ENCODE assay signal across 11 cellular contexts in the genomic region with DNA sequence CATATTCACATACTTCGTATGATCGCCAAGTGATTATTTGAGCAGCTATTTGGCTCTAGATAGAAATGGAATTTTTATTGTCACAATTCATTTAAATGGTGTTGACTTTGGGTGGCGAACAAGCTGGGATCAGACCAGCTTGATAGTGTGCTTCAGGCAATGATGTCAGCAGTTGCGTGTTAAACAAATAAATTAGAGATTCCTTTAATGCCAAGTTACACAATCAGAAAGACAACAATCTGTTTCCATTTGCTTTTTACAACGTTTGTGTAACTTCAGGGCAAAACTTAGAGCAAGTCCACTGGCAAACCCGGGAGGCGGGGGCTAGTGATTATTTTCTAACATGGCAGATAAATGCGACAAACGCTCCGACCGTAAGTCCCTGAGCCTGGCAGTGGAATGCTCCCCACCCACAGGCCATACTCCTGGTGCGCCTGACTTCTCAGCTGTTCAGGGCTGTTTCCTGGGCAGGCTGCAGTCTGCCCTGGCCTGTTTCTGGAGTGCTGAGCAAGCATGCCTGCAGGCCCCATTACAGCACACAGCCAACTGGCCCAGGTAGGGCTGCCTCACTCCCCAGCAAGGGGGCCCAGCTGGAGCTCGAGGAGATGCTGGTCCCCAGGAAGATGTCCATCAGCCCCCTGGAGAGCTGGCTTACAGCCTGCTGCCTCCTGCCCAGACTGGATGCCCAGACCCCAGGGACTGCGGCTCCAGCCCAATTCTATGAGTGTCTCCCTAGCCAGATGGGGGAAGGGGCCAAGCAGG.
A peak's percentile ranks its signal among the peaks of the same experiment; 100 is the strongest.
DNase-seq lines count a peak whose midpoint lies in the region; ATAC-seq, FAIRE-seq and TF ChIP-seq lines count a peak whose summit lies in the region.
"Had no signal": no experiment of that assay in that cellular context is flagged by ENCODE, and none has a peak within 500 bp of the region (broad histone marks: within the 10 kb centered on the region; RNA-seq: fewer than 3 reads in every experiment).

No MANE protein-coding gene starts in this region.

- peak overlapping the region; percentile 93 for H3K4me2 ChIP-seq in keratinocyte (ENCODE audit: control insufficient read depth, extremely low read depth, insufficient read depth, low read depth, low read length)

- intact Hi-C loops in uterus (cut with DNase I; ENCODE audit: low total_unique reads): no loop called here

- DNase-seq in DMS 273 (lab: John Stamatoyannopoulos, UW; ENCODE audit: unreplicated experiment): peak; percentile 20
- no peak for DNase-seq in DMS 273 treated with DMSO at 0.1 percent for 48 hours (lab: John Stamatoyannopoulos, UW)
- peak; percentile 88 for DNase-seq in astrocyte of the spinal cord (ENCODE audit: low read depth, low spot score)
- peak; percentile 21 for DNase-seq in keratinocyte (ENCODE audit: low read depth, low spot score)
- DNase-seq in uterus: peak; percentile 15 to 20
- DNase-seq in GM19239 (ENCODE audit: insufficient read length, low spot score): no peak
- DNase-seq in activated CD4-positive, alpha-beta T cell treated with anti-CD3 and anti-CD28 coated beads for 1 hour: no peak
- DNase-seq: activated CD4-positive, alpha-beta T cell treated with anti-CD3 and anti-CD28 coated beads, Interleukin-2, amount 50 U/mL, for 4 hours; NCI-H2171 treated with DMSO at 0.1 percent for 48 hours had no signal

- no peaks in the 10 kb centered on the region for H4K20me1 ChIP-seq in keratinocyte (ENCODE audit: control insufficient read depth, extremely low read depth, insufficient read depth, low read length)

- H3K36me3 ChIP-seq in keratinocyte (ENCODE audit: control insufficient read depth in 2 of 2, extremely low read depth in 1 of 2, insufficient read depth in 2 of 2, low read length in 2 of 2): no peaks in the 10 kb centered on the region
- H3K36me3 ChIP-seq in uterus: no peaks in the 10 kb centered on the region

- H3K27ac ChIP-seq in keratinocyte (ENCODE audit: control insufficient read depth, insufficient read depth, low read length): peak overlapping the region; percentile 64
- H3K27ac ChIP-seq in uterus: no peak overlapping the region

- peaks cover 11% of the 10 kb centered on the region for H3K4me1 ChIP-seq in keratinocyte (ENCODE audit: control insufficient read depth, extremely low read depth, insufficient read depth, low read length)
- H3K4me1 ChIP-seq in uterus: no peaks in the 10 kb centered on the region

- H3K79me2 ChIP-seq in keratinocyte (ENCODE audit: control insufficient read depth, insufficient read depth, low read length): no peaks in the 10 kb centered on the region

- H3K4me3 ChIP-seq in astrocyte of the spinal cord (ENCODE audit: low read depth, low read length) (no peak overlapping the region), keratinocyte (ENCODE audit: control insufficient read depth in 2 of 3, extremely low read depth in 1 of 3, insufficient read depth in 2 of 3, low read depth in 1 of 3, low read length in 3 of 3) (peak overlapping the region in 2 of 3 experiments; percentile 45 to 60), uterus (no peak overlapping the region)

- TF ChIP-seq CTCF in astrocyte of the spinal cord (IDR thresholded peaks at IDR 0.05; ENCODE audit: low read depth, low read length) (no peak), keratinocyte (optimal IDR thresholded peaks at IDR 0.05 in 1 of 3, IDR thresholded peaks at IDR 0.05 in 1 of 3, conservative IDR thresholded peaks at IDR 0.05 in 1 of 3; ENCODE audit: extremely low read depth in 1 of 3, insufficient read depth in 2 of 3, low read length in 3 of 3) (no peak), uterus (IDR thresholded peaks at IDR 0.05) (no peak)

- H3K9me1 ChIP-seq in keratinocyte (ENCODE audit: control insufficient read depth, extremely low read depth, insufficient read depth, low read length): no peaks in the 10 kb centered on the region

- peak overlapping the region; percentile 66 for H3K9ac ChIP-seq in keratinocyte (ENCODE audit: control insufficient read depth, extremely low read depth, insufficient read depth, low read length)

- no peak for TF ChIP-seq POLR2A in uterus (IDR thresholded peaks at IDR 0.05)

- dilution Hi-C loops in keratinocyte (cut with MboI; ENCODE audit: extremely low pct_ligation_motif_present, low sequenced_read_pairs): no loop called here

- H3K27me3 ChIP-seq in keratinocyte (ENCODE audit: control insufficient read depth, extremely low read depth, insufficient read depth, low read length) (no peaks in the 10 kb centered on the region), uterus (no peaks in the 10 kb centered on the region)

- no peak for ATAC-seq in HG03280 (IDR thresholded peaks at IDR 0.05; ENCODE audit: unreplicated experiment)

- peak; percentile 88 for FAIRE-seq in keratinocyte (lab: Jason Lieb, UNC)
- no peak for FAIRE-seq in GM19239 (lab: Jason Lieb, UNC)
- FAIRE-seq: A204.1 had no signal

- in situ Hi-C loops in astrocyte of the spinal cord (cut with HindIII; ENCODE audit: low sequenced_read_pairs): no loop called here

- H3K9me3 ChIP-seq in keratinocyte (ENCODE audit: control insufficient read depth, low read depth, low read length): no peaks in the 10 kb centered on the region
- H3K9me3 ChIP-seq in uterus: no peaks in the 10 kb centered on the region

- H2AFZ ChIP-seq in keratinocyte (ENCODE audit: control insufficient read depth, low read length): peak overlapping the region; percentile 89

Comparison
In these comparisons a context has a peak if more than half of its experiments do, and no peak if none do; other contexts are left out.
1. DNase-seq: peak in DMS 273 (single experiment), astrocyte of the spinal cord (single experiment), keratinocyte (single experiment) and uterus (2 of 2); none in DMS 273 treated with DMSO at 0.1 percent for 48 hours (single experiment), GM19239 (single experiment) and activated CD4-positive, alpha-beta T cell treated with anti-CD3 and anti-CD28 coated beads for 1 hour (single experiment).
2. H3K4me3 ChIP-seq: peak in keratinocyte (2 of 3); none in astrocyte of the spinal cord (single experiment) and uterus (0 of 2).